In the genomic region with DNA sequence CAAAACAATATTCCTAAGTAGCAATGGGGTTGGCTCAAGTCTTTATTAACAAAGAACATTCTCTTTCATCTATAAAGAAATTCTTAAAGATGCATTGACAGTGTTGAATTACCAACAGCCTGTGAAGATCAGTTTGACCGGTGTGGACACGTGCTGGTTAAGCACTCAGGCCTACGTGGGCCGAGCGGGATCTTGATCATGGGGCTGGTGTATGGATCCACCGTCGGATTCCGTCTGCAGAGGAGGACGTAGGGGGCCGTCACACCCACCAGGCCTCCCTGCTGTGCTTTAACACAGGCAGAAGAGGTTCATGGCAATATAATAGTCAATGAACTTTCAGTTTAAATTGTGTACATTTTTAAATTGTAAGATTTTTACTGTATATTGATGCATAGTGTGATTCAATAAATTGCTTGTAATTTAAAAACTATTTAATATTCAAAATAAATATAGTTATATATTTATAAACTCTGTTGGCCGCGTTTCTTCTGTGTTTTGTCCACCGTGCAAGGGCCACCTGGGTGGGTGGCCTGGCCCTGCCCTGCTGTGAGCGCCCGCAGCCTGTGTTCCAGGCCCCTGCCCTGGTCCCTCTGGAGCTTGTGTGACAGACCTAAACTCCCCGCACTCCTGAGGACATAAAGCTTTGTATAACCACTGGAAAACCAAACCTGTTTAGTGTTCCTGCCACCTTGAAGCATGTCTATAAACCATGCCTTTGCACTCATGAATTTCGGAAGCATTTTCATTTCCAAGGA, we compare ENCODE assay signal across 16 cellular contexts. TPM values are rescaled to one million over a fixed set of nuclear protein-coding genes. Genes with fewer than 3 reads are reported as not detected.
DNase-seq lines count a peak whose midpoint lies in the region; ATAC-seq and TF ChIP-seq lines count a peak whose summit lies in the region.
"Had no signal": no experiment of that assay in that cellular context is flagged by ENCODE, and none has a peak within 500 bp of the region (broad histone marks: within the 10 kb centered on the region; RNA-seq: fewer than 3 reads in every experiment).

No MANE protein-coding gene starts in this region.

- H3K4me1 ChIP-seq in SJCRH30, result no peaks in the 10 kb centered on the region

- TF ChIP-seq CTCF in RWPE1 (conservative IDR thresholded peaks at IDR 0.05; ENCODE audit: low read depth), result no peak

- peak; percentile 53 for DNase-seq in activated effector memory CD4-positive, alpha-beta T cell treated with anti-CD3 and anti-CD28 coated beads, Interleukin-2, amount 50 U/mL, for 16 hours
- DNase-seq in activated effector memory CD4-positive, alpha-beta T cell treated with Interleukin-2 at 50 U/mL for 16 hours, result no peak
- DNase-seq in RWPE1 (ENCODE audit: low spot score) (no peak), immature natural killer cell (no peak), RPMI8226 (no peak), AG08396 (ENCODE audit: low spot score) (no peak), SJCRH30 (no peak)
- DNase-seq in stimulated activated naive B cell treated with anti-CD40 and anti-IgM and Interleukin-4, amounts not matched to agents 10 μg/mL and 1 μg/mL and 100 μg/mL, for 72 hours, result no peak
- DNase-seq: activated CD4-positive, alpha-beta T cell treated with anti-CD3 and anti-CD28 coated beads for 4 hours; effector CD8-positive, alpha-beta T cell; HCEC 1CT; hippocampal formation; NCI-H2081 treated with DMSO at 0.1 percent for 48 hours; retina had no signal

- H3K36me3 Mint-ChIP-seq in immature natural killer cell, result peaks cover 12 to 22% (median 13%) of the 10 kb centered on the region in 3 donors
- peaks cover 27 to 42% of the 10 kb centered on the region in 2 donors for H3K36me3 Mint-ChIP-seq in stimulated activated naive B cell treated with anti-CD40 and anti-IgM and Interleukin-4, amounts not matched to agents 10 μg/mL and 1 μg/mL and 100 μg/mL, for 72 hours

- H3K27me3 Mint-ChIP-seq in immature natural killer cell (ENCODE audit: low read depth in 3 of 3), result peaks cover 0 to 6% (median 2%) of the 10 kb centered on the region in 3 donors
- H3K27me3 Mint-ChIP-seq in stimulated activated naive B cell treated with anti-CD40 and anti-IgM and Interleukin-4, amounts not matched to agents 10 μg/mL and 1 μg/mL and 100 μg/mL, for 72 hours, result peaks cover 21 to 65% of the 10 kb centered on the region in 2 donors

- H3K27ac ChIP-seq in RWPE1 (peak overlapping the region; percentile 2; the same call in 1 of the 2 replicates), SJCRH30 (no peak overlapping the region)

- POLR2A ChIA-PET in RWPE1 (lab: Yijun Ruan, JAX; ENCODE audit: low non-redundant PET), result interaction anchor here (0.6 kb wide), 1 partner anchor 8 kb away, joined by 3 read pairs; no protein-coding TSS in a partner anchor

- no peak for ATAC-seq in stimulated activated naive B cell treated with anti-CD40 and anti-IgM and Interleukin-4, amounts not matched to agents 10 μg/mL and 1 μg/mL and 100 μg/mL, for 72 hours (replicated peaks)
- ATAC-seq: HepG2 had no signal

- peak overlapping the region; percentile 23 to 62 (median 50) for H3K4me3 Mint-ChIP-seq in immature natural killer cell
- peak overlapping the region; percentile 24 to 39 for H3K4me3 Mint-ChIP-seq in stimulated activated naive B cell treated with anti-CD40 and anti-IgM and Interleukin-4, amounts not matched to agents 10 μg/mL and 1 μg/mL and 100 μg/mL, for 72 hours

- no peak overlapping the region for H3K4me3 ChIP-seq in SJCRH30

- H3K27me3 ChIP-seq in SJCRH30, result no peaks in the 10 kb centered on the region

- no peaks in the 10 kb centered on the region for H3K9me3 Mint-ChIP-seq in immature natural killer cell
- H3K9me3 Mint-ChIP-seq in stimulated activated naive B cell treated with anti-CD40 and anti-IgM and Interleukin-4, amounts not matched to agents 10 μg/mL and 1 μg/mL and 100 μg/mL, for 72 hours, result no peaks in the 10 kb centered on the region

- no peaks in the 10 kb centered on the region for H3K9me3 ChIP-seq in SJCRH30 (replicated peaks)

- H3K4me1 Mint-ChIP-seq in immature natural killer cell, result peaks cover 0 to 8% of the 10 kb centered on the region in 2 donors
- H3K4me1 Mint-ChIP-seq in stimulated activated naive B cell treated with anti-CD40 and anti-IgM and Interleukin-4, amounts not matched to agents 10 μg/mL and 1 μg/mL and 100 μg/mL, for 72 hours, result peaks cover 6 to 22% of the 10 kb centered on the region in 2 donors

- H3K27ac Mint-ChIP-seq in immature natural killer cell, result no peak overlapping the region
- no peak overlapping the region for H3K27ac Mint-ChIP-seq in stimulated activated naive B cell treated with anti-CD40 and anti-IgM and Interleukin-4, amounts not matched to agents 10 μg/mL and 1 μg/mL and 100 μg/mL, for 72 hours

- H3K36me3 ChIP-seq in SJCRH30, result no peaks in the 10 kb centered on the region

- CTCF ChIA-PET in RWPE1 (lab: Yijun Ruan, JAX), result interaction anchor here (0.7 kb wide), 1 partner anchor 126 kb away, joined by 3 read pairs; no protein-coding TSS in a partner anchor

RNA-seq across cellular contexts. Expression of gene BHLHA15, which starts 1.9 kb away (rescaled TPM):
- polyA plus RNA-seq in immature natural killer cell, result not detected
- not detected in 2 replicates for total RNA-seq in SJCRH30 (2014; rRNA removed; shearing (Covaris generic))
- total RNA-seq: myocyte had no signal

RNA-seq across cellular contexts. Expression of gene TECPR1, which starts 42.7 kb away (rescaled TPM):
- 10 to 100 TPM in 1 of 3 donors, 1 to 10 TPM in 2; 5.2 to 12.3 (median 6.7) TPM for polyA plus RNA-seq in immature natural killer cell
- 12.9 and 14.5 TPM in 2 replicates for total RNA-seq in SJCRH30 (2014; rRNA removed; shearing (Covaris generic))
